In genomic region chr5:132971483-132972435, GRCh38 we compare ENCODE assay signal across 18 cellular contexts. TPM values are rescaled to one million over a fixed set of nuclear protein-coding genes. Genes with fewer than 3 reads are reported as not detected.
DNase-seq lines count a peak whose midpoint lies in the region; ATAC-seq and TF ChIP-seq lines count a peak whose summit lies in the region.
"Had no signal": no experiment of that assay in that cellular context is flagged by ENCODE, and none has a peak within 500 bp of the region (broad histone marks: within the 10 kb centered on the region; RNA-seq: fewer than 3 reads in every experiment).

No MANE protein-coding gene starts in this region.

- H3K4me3 ChIP-seq in hepatocyte (no peak overlapping the region), mucosa of descending colon (no peak overlapping the region)
- H3K4me3 ChIP-seq: Peyer's patch, right atrium auricular region, upper lobe of left lung had no signal

- no peaks in the 10 kb centered on the region for H3K9me3 ChIP-seq in hepatocyte (ENCODE audit: low read depth)
- no peaks in the 10 kb centered on the region for H3K9me3 ChIP-seq in mucosa of descending colon
- H3K9me3 ChIP-seq: Peyer's patch, right atrium auricular region had no signal

- H3K4me1 ChIP-seq in hepatocyte (ENCODE audit: insufficient read depth) = no peaks in the 10 kb centered on the region
- no peaks in the 10 kb centered on the region for H3K4me1 ChIP-seq in mucosa of descending colon (ENCODE audit: low read depth)
- H3K4me1 ChIP-seq: Peyer's patch, right atrium auricular region, upper lobe of left lung had no signal

- WGBS in hepatocyte (ENCODE audit: low lambda C conversion rate, missing lambda C conversion rate) = 73% methylated on average over 16 of the region's 16 CpGs

- no peak overlapping the region for H3K4me2 ChIP-seq in hepatocyte

- H3K27ac ChIP-seq in hepatocyte = peak overlapping the region; percentile 25
- H3K27ac ChIP-seq: C4-2B, Peyer's patch, right atrium auricular region, upper lobe of left lung had no signal

- no peaks in the 10 kb centered on the region for H3K79me2 ChIP-seq in hepatocyte

- H4K20me1 ChIP-seq in hepatocyte (ENCODE audit: insufficient read depth, poor library complexity, severe bottlenecking) = no peaks in the 10 kb centered on the region

- intact Hi-C loops in mucosa of descending colon (cut with DNase I, micrococcal nuclease) = no loop called here

- no peak overlapping the region for H2AFZ ChIP-seq in hepatocyte

- H3K9me2 ChIP-seq in hepatocyte (replicated peaks; ENCODE audit: insufficient read depth) = no peaks in the 10 kb centered on the region

- DNase-seq in A172 (ENCODE audit: low spot score) = peak; percentile 69
- peak; percentile 32 for DNase-seq in HT1080 (ENCODE audit: low read depth)
- peak; percentile 74 for DNase-seq in amniotic epithelial cell (ENCODE audit: low read depth)
- DNase-seq in hepatocyte (ENCODE audit: low spot score) = no peak
- DNase-seq in NCI-H2196 (lab: John Stamatoyannopoulos, UW; ENCODE audit: unreplicated experiment) = no peak
- DNase-seq in mucosa of descending colon = no peak
- DNase-seq in D341Med (ENCODE audit: low spot score) = no peak
- no peak for DNase-seq in NCI-H1436 (lab: John Stamatoyannopoulos, UW)
- DNase-seq: activated T-cell treated with anti-CD3 and anti-CD28 coated beads, Interleukin-2, amount 50 U/mL, for 1 hour; DND-41; hypothalamus; left cardiac atrium; NCI-H69; stimulated activated naive CD8-positive, alpha-beta T cell treated with anti-CD3 and anti-CD28 coated beads, Interleukin-15, Interleukin-2, amounts not matched to agents 100 U/mL and 50 U/mL, for 24 hours; upper lobe of left lung had no signal

- H3K36me3 ChIP-seq in hepatocyte (replicated peaks; ENCODE audit: insufficient read depth, low read depth) (no peaks in the 10 kb centered on the region), mucosa of descending colon (ENCODE audit: low read depth) (no peaks in the 10 kb centered on the region)
- H3K36me3 ChIP-seq: Peyer's patch, right atrium auricular region, upper lobe of left lung had no signal

- TF ChIP-seq CTCF in hepatocyte (IDR thresholded peaks at IDR 0.05; ENCODE audit: poor library complexity) = no peak
- TF ChIP-seq CTCF in mucosa of descending colon (IDR thresholded peaks at IDR 0.05) = no peak

- ATAC-seq in mucosa of descending colon = no peak
- ATAC-seq: left cardiac atrium; stimulated activated naive CD8-positive, alpha-beta T cell treated with anti-CD3 and anti-CD28 coated beads, Interleukin-15, Interleukin-2, amounts not matched to agents 100 U/mL and 50 U/mL, for 24 hours had no signal

- H3K27me3 ChIP-seq in hepatocyte = no peaks in the 10 kb centered on the region
- H3K27me3 ChIP-seq: Peyer's patch, right atrium auricular region, upper lobe of left lung had no signal

RNA-seq across cellular contexts. Expression of gene AFF4, which starts 8.3 kb away (rescaled TPM):
- 40.1 and 48.0 TPM in 2 replicates for total RNA-seq in A172 (2014; rRNA removed; shearing (Covaris generic))
- 20.0 and 26.7 TPM in 2 replicates for total RNA-seq in HT1080 (2014; rRNA removed; shearing (Covaris generic))
- 18.0 and 27.2 TPM in 2 replicates for polyA plus RNA-seq in HT1080 (2015; cell fraction: cytosol; rRNA removed)
- 36.8 and 39.8 TPM in 2 replicates for polyA plus RNA-seq in HT1080 (2015; cell fraction: nucleus; rRNA removed)
- total RNA-seq in hepatocyte (78.9 and 92.9 TPM in 2 replicates), mucosa of descending colon (10 to 100 TPM; 65.8 to 85.3 (median 76.6) TPM)
- polyA plus RNA-seq in hepatocyte = 44.0 and 46.2 TPM in 2 replicates

RNA-seq across cellular contexts. Expression of gene ZCCHC10, which starts 54.6 kb away (rescaled TPM):
- 35.3 and 43.4 TPM in 2 replicates for total RNA-seq in A172 (2014; rRNA removed; shearing (Covaris generic))
- 13.9 and 18.1 TPM in 2 replicates for total RNA-seq in HT1080 (2014; rRNA removed; shearing (Covaris generic))
- 17.8 and 23.9 TPM in 2 replicates for polyA plus RNA-seq in HT1080 (2015; cell fraction: cytosol; rRNA removed)
- polyA plus RNA-seq in HT1080 (2015; cell fraction: nucleus; rRNA removed) = 12.4 and 16.0 TPM in 2 replicates
- total RNA-seq in hepatocyte = 29.1 and 33.0 TPM in 2 replicates
- polyA plus RNA-seq in hepatocyte = 29.4 and 30.7 TPM in 2 replicates
- total RNA-seq in mucosa of descending colon = 10 to 100 TPM; 20.4 to 35.0 (median 29.2) TPM

Comparison
In these comparisons a context has a peak if more than half of its experiments do, and no peak if none do; other contexts are left out.
1. DNase-seq: peak in A172 (single experiment), HT1080 (single experiment) and amniotic epithelial cell (single experiment); none in hepatocyte (single experiment), NCI-H2196 (single experiment), mucosa of descending colon (0 of 3), D341Med (single experiment) and NCI-H1436 (single experiment).